In genomic region chr11:85889676-85890579, GRCh38 we compare ENCODE assay signal across 13 cellular contexts. TPM values are rescaled to one million over a fixed set of nuclear protein-coding genes. Genes with fewer than 3 reads are reported as not detected.
DNase-seq lines count a peak whose midpoint lies in the region; ATAC-seq and TF ChIP-seq lines count a peak whose summit lies in the region.
"Had no signal": no experiment of that assay in that cellular context is flagged by ENCODE, and none has a peak within 500 bp of the region (broad histone marks: within the 10 kb centered on the region; RNA-seq: fewer than 3 reads in every experiment).

No MANE protein-coding gene starts in this region.

- H2BK15ac ChIP-seq in mesenchymal stem cell (ENCODE audit: low read depth, poor library complexity, severe bottlenecking): no peak overlapping the region

- H3K4me1 ChIP-seq in mesenchymal stem cell (ENCODE audit: control insufficient read depth, insufficient read depth, low read depth, low read length): peaks cover 10% of the 10 kb centered on the region

- DNase-seq in Caki2 (ENCODE audit: low read depth) (peak; percentile 63), M059J (ENCODE audit: low read depth) (peak; percentile 95), chondrocyte (ENCODE audit: low spot score) (no peak), mesenchymal stem cell (peak; percentile 85)
- DNase-seq in activated naive CD4-positive, alpha-beta T cell treated with anti-CD3 and anti-CD28 coated beads, Interleukin-2, amount 50 U/mL, for 72 hours (ENCODE audit: low spot score in 2 of 2): no peak
- DNase-seq: activated naive CD4-positive, alpha-beta T cell treated with anti-CD3 and anti-CD28 coated beads, Interleukin-2, amount 10 ng/mL, durations not matched to agents 7 days and 5 days; KBM-7; NCI-H82 had no signal

- no peaks in the 10 kb centered on the region for H3K27me3 Mint-ChIP-seq in chondrocyte (ENCODE audit: low read depth)

- H3K14ac ChIP-seq in mesenchymal stem cell (ENCODE audit: low read length in 2 of 2): no peak overlapping the region

- no peak overlapping the region for H3K4ac ChIP-seq in mesenchymal stem cell (ENCODE audit: low read depth in 1 of 2, low read length in 2 of 2)

- peaks cover 37% of the 10 kb centered on the region for H3K4me1 Mint-ChIP-seq in chondrocyte (ENCODE audit: low read depth)
- H3K4me1 Mint-ChIP-seq: activated naive CD4-positive, alpha-beta T cell treated with anti-CD3 and anti-CD28 coated beads, Interleukin-2, amount 10 ng/mL, durations not matched to agents 7 days and 5 days had no signal

- no peaks in the 10 kb centered on the region for H3K79me1 ChIP-seq in mesenchymal stem cell (replicated peaks; ENCODE audit: low read length, poor library complexity, severe bottlenecking)

- H3K36me3 Mint-ChIP-seq in chondrocyte (ENCODE audit: low read depth): no peaks in the 10 kb centered on the region
- no peaks in the 10 kb centered on the region for H3K36me3 Mint-ChIP-seq in activated naive CD4-positive, alpha-beta T cell treated with anti-CD3 and anti-CD28 coated beads, Interleukin-2, amount 50 U/mL, for 72 hours
- H3K36me3 Mint-ChIP-seq: activated naive CD4-positive, alpha-beta T cell treated with anti-CD3 and anti-CD28 coated beads, Interleukin-2, amount 10 ng/mL, durations not matched to agents 7 days and 5 days had no signal

- no peak for TF ChIP-seq CTCF in chondrocyte (IDR thresholded peaks at IDR 0.05)

- peak overlapping the region; percentile 31 for H2AK5ac ChIP-seq in mesenchymal stem cell (ENCODE audit: low read length, severe bottlenecking)

- H3K9ac ChIP-seq in mesenchymal stem cell (ENCODE audit: low read length): no peak overlapping the region

- H3K23ac ChIP-seq in mesenchymal stem cell (ENCODE audit: low read length in 2 of 2): no peak overlapping the region

- H3K27ac ChIP-seq in mesenchymal stem cell (ENCODE audit: low read length, poor library complexity, severe bottlenecking): peak overlapping the region; percentile 67
- H3K27ac ChIP-seq: VCaP had no signal

- in situ Hi-C loops in Caki2 (cut with HindIII; ENCODE audit: low pct_unique_long_range_greater_than_20kb, low sequenced_read_pairs): no loop called here

- peak overlapping the region in 1 of 2 experiments; percentile 45 for H3K18ac ChIP-seq in mesenchymal stem cell (ENCODE audit: low read depth in 1 of 2, low read length in 2 of 2)

- no peak overlapping the region for H3K4me2 ChIP-seq in mesenchymal stem cell (ENCODE audit: low read length, poor library complexity, severe bottlenecking)

- ATAC-seq in HG02981 (IDR thresholded peaks at IDR 0.05; ENCODE audit: unreplicated experiment) (no peak), GM21619 (IDR thresholded peaks at IDR 0.05; ENCODE audit: unreplicated experiment) (no peak), HG03139 (IDR thresholded peaks at IDR 0.05; ENCODE audit: unreplicated experiment) (no peak)
- no peak for ATAC-seq in activated naive CD4-positive, alpha-beta T cell treated with anti-CD3 and anti-CD28 coated beads, Interleukin-2, amount 50 U/mL, for 72 hours

- no peaks in the 10 kb centered on the region for H3K9me3 ChIP-seq in mesenchymal stem cell (ENCODE audit: control insufficient read depth, low read length)

- no peaks in the 10 kb centered on the region for H3K9me3 Mint-ChIP-seq in chondrocyte (ENCODE audit: low read depth)
- H3K9me3 Mint-ChIP-seq in activated naive CD4-positive, alpha-beta T cell treated with anti-CD3 and anti-CD28 coated beads, Interleukin-2, amount 50 U/mL, for 72 hours: no peaks in the 10 kb centered on the region
- H3K9me3 Mint-ChIP-seq: activated naive CD4-positive, alpha-beta T cell treated with anti-CD3 and anti-CD28 coated beads, Interleukin-2, amount 10 ng/mL, durations not matched to agents 7 days and 5 days had no signal

- 62% methylated on average over 7 of the region's 8 CpGs for WGBS in mesenchymal stem cell

- H4K91ac ChIP-seq in mesenchymal stem cell (ENCODE audit: low read length): no peak overlapping the region

- H2BK5ac ChIP-seq in mesenchymal stem cell (ENCODE audit: low read depth, low read length, poor library complexity, severe bottlenecking): no peak overlapping the region

- no peak overlapping the region for H3K4me3 Mint-ChIP-seq in chondrocyte (ENCODE audit: unreplicated experiment)
- H3K4me3 Mint-ChIP-seq: activated naive CD4-positive, alpha-beta T cell treated with anti-CD3 and anti-CD28 coated beads, Interleukin-2, amount 10 ng/mL, durations not matched to agents 7 days and 5 days had no signal

- H3K27me3 ChIP-seq in mesenchymal stem cell (ENCODE audit: control insufficient read depth in 1 of 2, insufficient read depth in 1 of 2, low read length in 2 of 2): no peaks in the 10 kb centered on the region

- no peak overlapping the region for H4K8ac ChIP-seq in mesenchymal stem cell (ENCODE audit: low read length)

- no peak overlapping the region for H2AFZ ChIP-seq in mesenchymal stem cell (ENCODE audit: low read depth, low read length)

- H3K36me3 ChIP-seq in mesenchymal stem cell (ENCODE audit: control insufficient read depth in 1 of 2, insufficient read depth in 2 of 2, low read depth in 1 of 2, low read length in 2 of 2): no peaks in the 10 kb centered on the region

- no peak overlapping the region for H3K4me3 ChIP-seq in mesenchymal stem cell (ENCODE audit: insufficient read depth in 1 of 2, low read depth in 1 of 2, low read length in 2 of 2)

- H2BK12ac ChIP-seq in mesenchymal stem cell (ENCODE audit: low read length in 2 of 2): no peak overlapping the region

- no peak overlapping the region for H2BK120ac ChIP-seq in mesenchymal stem cell (ENCODE audit: low read depth, low read length)

- H3K27ac Mint-ChIP-seq in chondrocyte (ENCODE audit: unreplicated experiment): peak overlapping the region; percentile 75
- H3K27ac Mint-ChIP-seq in activated naive CD4-positive, alpha-beta T cell treated with anti-CD3 and anti-CD28 coated beads, Interleukin-2, amount 50 U/mL, for 72 hours: no peak overlapping the region
- H3K27ac Mint-ChIP-seq: activated naive CD4-positive, alpha-beta T cell treated with anti-CD3 and anti-CD28 coated beads, Interleukin-2, amount 10 ng/mL, durations not matched to agents 7 days and 5 days had no signal

RNA-seq across cellular contexts. Expression of gene CCDC83, which starts 34.7 kb away (rescaled TPM):
- total RNA-seq in Caki2 (2014; rRNA removed; shearing (Covaris generic); ENCODE audit: low replicate concordance): not detected in 2 replicates
- total RNA-seq in M059J (2014; rRNA removed; shearing (Covaris generic)): 0.05 TPM in 1 of 2 replicates, not detected in the other
- not detected in 3 replicates for total RNA-seq in chondrocyte
- polyA plus RNA-seq in mesenchymal stem cell (2013, experiment 1 of 2): not detected
- polyA plus RNA-seq in mesenchymal stem cell (2013, experiment 2 of 2): not detected
- total RNA-seq in activated naive CD4-positive, alpha-beta T cell treated with anti-CD3 and anti-CD28 coated beads, Interleukin-2, amount 50 U/mL, for 72 hours: under 1 TPM in 1 of 2 donors, not detected in 1; 0.19 TPM
- polyA plus RNA-seq: esophagus had no signal

Comparison
In these comparisons a context has a peak if more than half of its experiments do, and no peak if none do; other contexts are left out.
1. DNase-seq: peak in Caki2 (single experiment), M059J (single experiment) and mesenchymal stem cell (single experiment); none in chondrocyte (single experiment) and activated naive CD4-positive, alpha-beta T cell treated with anti-CD3 and anti-CD28 coated beads, Interleukin-2, amount 50 U/mL, for 72 hours (0 of 2).